Comparison of ENCODE assay signal across 36 cellular contexts in genomic region chr6:82744286-82745015, GRCh38.
"Had no signal": no experiment of that assay in that cellular context is flagged by ENCODE, and none has a peak within 500 bp of the region (broad histone marks: within the 10 kb centered on the region; RNA-seq: fewer than 3 reads in every experiment).

No MANE protein-coding gene starts in this region.

- H3K27ac ChIP-seq: adrenal gland, body of pancreas, brain microvascular endothelial cell, breast epithelium, VCaP had no signal

- H3K9me3 ChIP-seq: adrenal gland, body of pancreas, breast epithelium had no signal

- H3K4me1 ChIP-seq: adrenal gland, body of pancreas, breast epithelium had no signal

- FAIRE-seq: astrocyte, TTC549 had no signal

- H3K36me3 ChIP-seq: adrenal gland, brain microvascular endothelial cell, breast epithelium had no signal

- DNase-seq: activated B cell treated with CpG ODN at 0.5 μM for 24 hours; activated CD4-positive, alpha-beta memory T cell treated with anti-CD3 and anti-CD28 coated beads for 36 hours; activated CD4-positive, alpha-beta T cell treated with anti-CD3 and anti-CD28 coated beads for 4 hours; activated CD4-positive, alpha-beta T cell treated with anti-CD3 and anti-CD28 coated beads, Interleukin-2, amount 10 ng/mL, durations not matched to agents 24 days and 14 days; activated CD4-positive, alpha-beta T cell treated with anti-CD3 and anti-CD28 coated beads, Interleukin-2, amount 50 U/mL, for 1 hour; activated CD4-positive, alpha-beta T cell treated with anti-CD3 and anti-CD28 coated beads, Interleukin-2, amount 50 U/mL, for 4 hours; activated CD4-positive, CD25-positive, alpha-beta regulatory T cell treated with anti-CD3 and anti-CD28 coated beads, Interleukin-2, amount 50 U/mL, for 72 hours; activated CD8-positive, alpha-beta memory T cell treated with anti-CD3 and anti-CD28 coated beads, Interleukin-2, amount 50 U/mL, for 4 hours; activated CD8-positive, alpha-beta T cell treated with anti-CD3 and anti-CD28 coated beads for 36 hours; activated effector memory CD4-positive, alpha-beta T cell treated with anti-CD3 and anti-CD28 coated beads, Interleukin-2, amount 50 U/mL, for 16 hours; activated gamma-delta T cell treated with Interleukin-2 at 50 U/mL for 16 hours; activated naive CD4-positive, alpha-beta T cell; activated naive CD4-positive, alpha-beta T cell treated with anti-CD3 and anti-CD28 coated beads for 36 hours; activated naive CD4-positive, alpha-beta T cell treated with anti-CD3 and anti-CD28 coated beads, Interleukin-2, amount 50 U/mL, for 16 hours; activated naive CD8-positive, alpha-beta T cell treated with anti-CD3 and anti-CD28 coated beads for 36 hours; activated T-cell treated with anti-CD3 and anti-CD28 coated beads for 4 hours; activated T-cell treated with anti-CD3 and anti-CD28 coated beads, Interleukin-2, amount 50 U/mL, for 1 hour; activated T-cell treated with anti-CD3 and anti-CD28 coated beads, Interleukin-2, amount 50 U/mL, for 4 hours; activated T-cell treated with anti-CD3 and anti-CD28 coated beads, Interleukin-2, amount 50 U/mL, for 72 hours; adrenal gland; amniotic stem cell; aorta; body of pancreas; brain microvascular endothelial cell; central memory CD4-positive, alpha-beta T cell; T-helper 2 cell; T-helper 9 cell had no signal

- H3K9me3 Mint-ChIP-seq: activated CD4-positive, alpha-beta memory T cell treated with anti-CD3 and anti-CD28 coated beads for 36 hours; activated CD4-positive, alpha-beta T cell treated with anti-CD3 and anti-CD28 coated beads, Interleukin-2, amount 10 ng/mL, durations not matched to agents 24 days and 14 days; activated CD8-positive, alpha-beta T cell treated with anti-CD3 and anti-CD28 coated beads for 36 hours; activated naive CD4-positive, alpha-beta T cell treated with anti-CD3 and anti-CD28 coated beads for 36 hours; activated naive CD4-positive, alpha-beta T cell treated with anti-CD3 and anti-CD28 coated beads, Interleukin-2, amount 50 U/mL, for 72 hours; activated naive CD8-positive, alpha-beta T cell treated with anti-CD3 and anti-CD28 coated beads for 36 hours; activated T-cell treated with anti-CD3 and anti-CD28 coated beads, Interleukin-2, amount 50 U/mL, for 4 hours; activated T-cell treated with anti-CD3 and anti-CD28 coated beads, Interleukin-2, amount 50 U/mL, for 72 hours; activated T-helper 1 cell treated with anti-CD3 and anti-CD28 coated beads, Interleukin-12 subunit alpha, Interleukin-12 subunit beta, Interleukin-2, Interleukin-4 antibody, amounts not matched to agents 30 ng/mL and 10 ng/mL and 1 ng/mL, durations not matched to agents 14 hours and 24 hours and 36 hours; activated T-helper 17 cell treated with anti-CD3 and anti-CD28 coated beads, Interleukin-2, amount 50 U/mL, for 72 hours; T-helper 1 cell treated with Interleukin-12 subunit alpha and Interleukin-12 subunit beta and Interleukin-4 antibody, amounts not matched to agents 30 μg/mL and 1 μg/mL, for 36 hours; T-helper 2 cell treated with Interferon-gamma antibody and Interleukin-4, amounts not matched to agents 5 μg/mL and 100 μg/mL, for 36 hours had no signal

- H3K27ac Mint-ChIP-seq: activated B cell treated with CpG ODN at 0.5 μM for 24 hours; activated CD4-positive, alpha-beta memory T cell treated with anti-CD3 and anti-CD28 coated beads for 36 hours; activated CD4-positive, alpha-beta T cell treated with anti-CD3 and anti-CD28 coated beads, Interleukin-2, amount 10 ng/mL, durations not matched to agents 24 days and 14 days; activated CD8-positive, alpha-beta T cell treated with anti-CD3 and anti-CD28 coated beads for 36 hours; activated naive CD4-positive, alpha-beta T cell treated with anti-CD3 and anti-CD28 coated beads for 36 hours; activated naive CD4-positive, alpha-beta T cell treated with anti-CD3 and anti-CD28 coated beads, Interleukin-2, amount 50 U/mL, for 72 hours; activated naive CD8-positive, alpha-beta T cell treated with anti-CD3 and anti-CD28 coated beads for 36 hours; activated T-cell treated with anti-CD3 and anti-CD28 coated beads, Interleukin-2, amount 50 U/mL, for 72 hours; activated T-helper 1 cell treated with anti-CD3 and anti-CD28 coated beads, Interleukin-12 subunit alpha, Interleukin-12 subunit beta, Interleukin-2, Interleukin-4 antibody, amounts not matched to agents 30 ng/mL and 10 ng/mL and 1 ng/mL, durations not matched to agents 14 hours and 24 hours and 36 hours; activated T-helper 17 cell treated with anti-CD3 and anti-CD28 coated beads, Interleukin-2, amount 50 U/mL, for 72 hours; T-helper 1 cell treated with Interleukin-12 subunit alpha and Interleukin-12 subunit beta and Interleukin-4 antibody, amounts not matched to agents 30 μg/mL and 1 μg/mL, for 36 hours; T-helper 2 cell treated with Interferon-gamma antibody and Interleukin-4, amounts not matched to agents 5 μg/mL and 100 μg/mL, for 36 hours had no signal

- H3K4me1 Mint-ChIP-seq: activated B cell treated with CpG ODN at 0.5 μM for 24 hours; activated CD4-positive, alpha-beta T cell treated with anti-CD3 and anti-CD28 coated beads, Interleukin-2, amount 10 ng/mL, durations not matched to agents 24 days and 14 days; activated naive CD8-positive, alpha-beta T cell treated with anti-CD3 and anti-CD28 coated beads for 36 hours; activated T-helper 17 cell treated with anti-CD3 and anti-CD28 coated beads, Interleukin-2, amount 50 U/mL, for 72 hours had no signal

- H3K27me3 Mint-ChIP-seq: activated B cell treated with CpG ODN at 0.5 μM for 24 hours had no signal

- H3K4me3 Mint-ChIP-seq: activated B cell treated with CpG ODN at 0.5 μM for 24 hours; activated CD4-positive, alpha-beta memory T cell treated with anti-CD3 and anti-CD28 coated beads for 36 hours; activated CD4-positive, alpha-beta T cell treated with anti-CD3 and anti-CD28 coated beads, Interleukin-2, amount 10 ng/mL, durations not matched to agents 24 days and 14 days; activated CD8-positive, alpha-beta T cell treated with anti-CD3 and anti-CD28 coated beads for 36 hours; activated naive CD4-positive, alpha-beta T cell treated with anti-CD3 and anti-CD28 coated beads for 36 hours; activated naive CD8-positive, alpha-beta T cell treated with anti-CD3 and anti-CD28 coated beads for 36 hours; activated T-cell treated with anti-CD3 and anti-CD28 coated beads, Interleukin-2, amount 50 U/mL, for 4 hours; activated T-cell treated with anti-CD3 and anti-CD28 coated beads, Interleukin-2, amount 50 U/mL, for 72 hours; activated T-helper 1 cell treated with anti-CD3 and anti-CD28 coated beads, Interleukin-12 subunit alpha, Interleukin-12 subunit beta, Interleukin-2, Interleukin-4 antibody, amounts not matched to agents 30 ng/mL and 10 ng/mL and 1 ng/mL, durations not matched to agents 14 hours and 24 hours and 36 hours; activated T-helper 17 cell treated with anti-CD3 and anti-CD28 coated beads, Interleukin-2, amount 50 U/mL, for 72 hours; T-helper 1 cell treated with Interleukin-12 subunit alpha and Interleukin-12 subunit beta and Interleukin-4 antibody, amounts not matched to agents 30 μg/mL and 1 μg/mL, for 36 hours; T-helper 2 cell treated with Interferon-gamma antibody and Interleukin-4, amounts not matched to agents 5 μg/mL and 100 μg/mL, for 36 hours had no signal

- ATAC-seq: activated CD8-positive, alpha-beta T cell treated with anti-CD3 and anti-CD28 coated beads for 36 hours; activated naive CD4-positive, alpha-beta T cell treated with anti-CD3 and anti-CD28 coated beads, Interleukin-2, amount 50 U/mL, for 72 hours; activated T-cell treated with anti-CD3 and anti-CD28 coated beads, Interleukin-2, amount 50 U/mL, for 4 hours; activated T-cell treated with anti-CD3 and anti-CD28 coated beads, Interleukin-2, amount 50 U/mL, for 72 hours; activated T-helper 17 cell treated with anti-CD3 and anti-CD28 coated beads, Interleukin-2, amount 50 U/mL, for 72 hours; body of pancreas had no signal

- H3K27me3 ChIP-seq: adrenal gland, body of pancreas, brain microvascular endothelial cell, breast epithelium had no signal

- H3K36me3 Mint-ChIP-seq: activated CD4-positive, alpha-beta memory T cell treated with anti-CD3 and anti-CD28 coated beads for 36 hours; activated naive CD4-positive, alpha-beta T cell treated with anti-CD3 and anti-CD28 coated beads, Interleukin-2, amount 50 U/mL, for 72 hours; activated naive CD8-positive, alpha-beta T cell treated with anti-CD3 and anti-CD28 coated beads for 36 hours had no signal

- H3K4me3 ChIP-seq: adrenal gland, body of pancreas, breast epithelium had no signal
